In genomic region chr3:29880809-29881208, GRCh38 we compare ENCODE assay signal across 15 cellular contexts.
DNase-seq lines count a peak whose midpoint lies in the region; ATAC-seq, FAIRE-seq and TF ChIP-seq lines count a peak whose summit lies in the region.
"Had no signal": no experiment of that assay in that cellular context is flagged by ENCODE, and none has a peak within 500 bp of the region (broad histone marks: within the 10 kb centered on the region; RNA-seq: fewer than 3 reads in every experiment).

No MANE protein-coding gene starts in this region.

- H4K5ac ChIP-seq in H1 (ENCODE audit: insufficient read length, low read depth, low read length): no peak overlapping the region

- H2AFZ ChIP-seq in GM23338 (no peak overlapping the region), H1 (ENCODE audit: low read length) (no peak overlapping the region)

- no peak overlapping the region for H3K4me3 Mint-ChIP-seq in GM23338
- H3K4me3 Mint-ChIP-seq: CD4-positive, alpha-beta memory T cell had no signal

- no peaks in the 10 kb centered on the region for H3K36me3 ChIP-seq in GM23338 (ENCODE audit: insufficient read depth)
- H3K36me3 ChIP-seq in H1 (ENCODE audit: control insufficient read depth in 2 of 4, insufficient read depth in 4 of 4, low read length in 3 of 4): no peaks in the 10 kb centered on the region
- H3K36me3 ChIP-seq in esophagus squamous epithelium: no peaks in the 10 kb centered on the region
- H3K36me3 ChIP-seq: BE2C had no signal

- H2BK5ac ChIP-seq in H1 (ENCODE audit: low read depth, low read length): no peak overlapping the region

- H3K27me3 Mint-ChIP-seq in GM23338 (ENCODE audit: insufficient read depth, low read depth, poor library complexity): no peaks in the 10 kb centered on the region
- H3K27me3 Mint-ChIP-seq: CD4-positive, alpha-beta memory T cell had no signal

- H3K27me3 ChIP-seq in GM23338 (ENCODE audit: insufficient read depth): no peaks in the 10 kb centered on the region
- H3K27me3 ChIP-seq in H1 (replicated peaks in 1 of 4; ENCODE audit: control insufficient read depth in 3 of 4, extremely low read depth in 1 of 4, insufficient read depth in 3 of 4, low read length in 3 of 4): no peaks in the 10 kb centered on the region
- H3K27me3 ChIP-seq in esophagus squamous epithelium: no peaks in the 10 kb centered on the region
- H3K27me3 ChIP-seq: BE2C had no signal

- no peaks in the 10 kb centered on the region for H3K4me1 ChIP-seq in GM23338 (ENCODE audit: insufficient read depth)
- no peaks in the 10 kb centered on the region for H3K4me1 ChIP-seq in H1 (replicated peaks in 1 of 4; ENCODE audit: control insufficient read depth in 3 of 4, insufficient read depth in 4 of 4, low read length in 3 of 4)
- no peaks in the 10 kb centered on the region for H3K4me1 ChIP-seq in esophagus squamous epithelium
- H3K4me1 ChIP-seq: BE2C had no signal

- no peak for TF ChIP-seq EP300 in H1 (IDR thresholded peaks at IDR 0.05; ENCODE audit: borderline replicate concordance in 1 of 2, low read depth in 2 of 2, low read length in 2 of 2)

- peak; percentile 63 for DNase-seq in GM23338 (ENCODE audit: low spot score)
- no peak for DNase-seq in H1 (ENCODE audit: low read depth in 1 of 2, low spot score in 2 of 2)
- DNase-seq in iPS-NIHi7 (ENCODE audit: extremely low spot score): peak; percentile 28
- no peak for DNase-seq in OCI-M1 (lab: John Stamatoyannopoulos, UW)
- no peak for DNase-seq in SHP77 treated with DMSO at 0.1 percent for 48 hours (lab: John Stamatoyannopoulos, UW)
- DNase-seq in stimulated activated CD4-positive, alpha-beta T cell treated with anti-CD3 and anti-CD28 coated beads, Interleukin-15, amount 100 ng/mL, for 24 hours: no peak
- DNase-seq in esophagus squamous epithelium (lab: John Stamatoyannopoulos, UW): no peak
- DNase-seq: BE2C; CD4-positive, alpha-beta memory T cell; DMS79 treated with DMSO at 0.1 percent for 48 hours; GDM1; IMR-90 had no signal

- no peak overlapping the region for H2BK15ac ChIP-seq in H1 (ENCODE audit: low read length)

- H3K18ac ChIP-seq in H1 (ENCODE audit: extremely low read depth, low read length): no peak overlapping the region

- no peak overlapping the region for H3K9ac ChIP-seq in H1 (replicated peaks in 1 of 4; ENCODE audit: extremely low read depth in 1 of 4, low read depth in 3 of 4, low read length in 3 of 4)

- peak; percentile 24 to 26; a peak in 1 of 4 replicates for TF ChIP-seq RAD21 in H1 (IDR thresholded peaks at IDR 0.05 in 1 of 2, conservative IDR thresholded peaks at IDR 0.05 in 1 of 2; ENCODE audit: low read depth in 2 of 2, low read length in 2 of 2)

- H3K4ac ChIP-seq in H1 (replicated peaks; ENCODE audit: insufficient read length, low read depth, low read length): no peak overlapping the region

- no peak overlapping the region for H3K4me3 ChIP-seq in GM23338
- H3K4me3 ChIP-seq in H1 (ENCODE audit: extremely low read depth in 1 of 4, insufficient read depth in 2 of 4, low read depth in 3 of 4, low read length in 4 of 4): no peak overlapping the region
- no peak overlapping the region for H3K4me3 ChIP-seq in esophagus squamous epithelium

- no peaks in the 10 kb centered on the region for H3K23me2 ChIP-seq in H1 (ENCODE audit: low read depth, low read length)

- H2BK20ac ChIP-seq in H1 (ENCODE audit: low read length): no peak overlapping the region

- no peaks in the 10 kb centered on the region for H3K9me3 Mint-ChIP-seq in GM23338
- H3K9me3 Mint-ChIP-seq: CD4-positive, alpha-beta memory T cell had no signal

- no peak overlapping the region for H4K8ac ChIP-seq in H1 (ENCODE audit: extremely low read depth, insufficient read depth, low read length)

- no peak overlapping the region for H3K4me2 ChIP-seq in GM23338
- H3K4me2 ChIP-seq in H1 (ENCODE audit: insufficient read depth in 1 of 2, low read depth in 2 of 2, low read length in 2 of 2): no peak overlapping the region

- intact Hi-C loops in esophagus squamous epithelium (cut with DNase I): no loop called here

- no peak overlapping the region for H3K14ac ChIP-seq in H1 (ENCODE audit: insufficient read length)

- no peaks in the 10 kb centered on the region for H3F3A ChIP-seq in GM23338 (replicated peaks; ENCODE audit: low read depth)

- 57% methylated on average over 3 of the region's 3 CpGs; no CpG with 5 or more reads in 1 of the 2 experiments for WGBS in H1 (ENCODE audit: extremely low coverage in 1 of 2, insufficient coverage in 1 of 2, insufficient read length in 1 of 2, insufficient replicate concordance in 2 of 2, low coverage in 1 of 2, low lambda C conversion rate in 2 of 2, missing lambda C conversion rate in 1 of 2), 2 experiments
- 69% methylated on average over 3 of the region's 3 CpGs for WGBS in esophagus squamous epithelium, 2 donors

- peak; percentile 57; the same call in 2 of the 3 replicates for ATAC-seq in GM23338

- H3K36me3 Mint-ChIP-seq in GM23338 (ENCODE audit: low read depth): no peaks in the 10 kb centered on the region
- H3K36me3 Mint-ChIP-seq: CD4-positive, alpha-beta memory T cell had no signal

- POLR2A ChIA-PET in H1 (lab: Charles Lee; ENCODE audit: partially characterized antibody): no interaction called here

- FAIRE-seq in H1 (lab: Jason Lieb, UNC): no peak
- FAIRE-seq: A204.1, GM19239 had no signal

- no peaks in the 10 kb centered on the region for H4K20me1 ChIP-seq in GM23338 (replicated peaks; ENCODE audit: insufficient read depth)
- no peaks in the 10 kb centered on the region for H4K20me1 ChIP-seq in H1 (replicated peaks in 1 of 2; ENCODE audit: control insufficient read depth in 1 of 2, insufficient read depth in 2 of 2, low read length in 2 of 2)

- H3K9me2 ChIP-seq in GM23338 (ENCODE audit: insufficient read depth): no peaks in the 10 kb centered on the region; the same call in 1 of the 2 replicates

- H3K9me3 ChIP-seq in H1 (ENCODE audit: insufficient read depth in 2 of 2, low read depth in 1 of 2, low read length in 1 of 2) (no peaks in the 10 kb centered on the region; a peak in 1 of 4 replicates), esophagus squamous epithelium (no peaks in the 10 kb centered on the region)
- H3K9me3 ChIP-seq: BE2C had no signal

- no peak overlapping the region for H3K27ac ChIP-seq in GM23338 (ENCODE audit: low read depth)
- H3K27ac ChIP-seq in H1 (ENCODE audit: low read depth, low read length): no peak overlapping the region
- H3K27ac ChIP-seq in esophagus squamous epithelium: no peak overlapping the region
- H3K27ac ChIP-seq: C4-2B had no signal

- no peak overlapping the region for H3K56ac ChIP-seq in H1 (replicated peaks; ENCODE audit: insufficient read length, low read depth, low read length)

- no peak overlapping the region for H2AK5ac ChIP-seq in H1 (ENCODE audit: low read depth, low read length)

- H4K91ac ChIP-seq in H1 (replicated peaks; ENCODE audit: insufficient read length, low read length): no peak overlapping the region

- H2BK120ac ChIP-seq in H1 (replicated peaks; ENCODE audit: low read depth, low read length): no peak overlapping the region

- 0 out of 3 replicates have a peak, but pooled peaks cover 2% of the 10 kb centered on the region for H3K4me1 Mint-ChIP-seq in GM23338
- H3K4me1 Mint-ChIP-seq: CD4-positive, alpha-beta memory T cell had no signal

- CTCF ChIA-PET in H1 (lab: Charles Lee; ENCODE audit: partially characterized antibody): interaction anchor here (0.5 to 2.6 kb wide), 12 partner anchors 9 to 132 kb away, joined by 3 to 14 read pairs (median 4); no protein-coding TSS in a partner anchor

- H3K79me2 ChIP-seq in GM23338 (replicated peaks; ENCODE audit: insufficient read depth): no peaks in the 10 kb centered on the region
- H3K79me2 ChIP-seq in H1 (ENCODE audit: control insufficient read depth in 1 of 2, insufficient read depth in 2 of 2, low read length in 2 of 2): no peaks in the 10 kb centered on the region

- H3K27ac Mint-ChIP-seq in GM23338: no peak overlapping the region
- H3K27ac Mint-ChIP-seq: CD4-positive, alpha-beta memory T cell had no signal

- H3K23ac ChIP-seq in H1 (ENCODE audit: insufficient read length): no peak overlapping the region

- TF ChIP-seq POLR2A in H1 (IDR thresholded peaks at IDR 0.05; ENCODE audit: control extremely low read depth in 1 of 2, low read depth in 2 of 2, low read length in 2 of 2): no peak
- no peak for TF ChIP-seq POLR2A in esophagus squamous epithelium (IDR thresholded peaks at IDR 0.05)

- H3K79me1 ChIP-seq in H1 (ENCODE audit: low read depth, low read length): no peaks in the 10 kb centered on the region

- TF ChIP-seq CTCF in GM23338 (conservative IDR thresholded peaks at IDR 0.05; ENCODE audit: low read depth in 2 of 2) (peak; percentile 40 to 43), H1 (IDR thresholded peaks at IDR 0.05; ENCODE audit: control extremely low read depth in 1 of 3, insufficient read depth in 1 of 3, low read depth in 1 of 3, low read length in 3 of 3) (peak in 2 of 3 experiments; percentile 8 to 50; a peak in 2 of 4 replicates), esophagus squamous epithelium (IDR thresholded peaks at IDR 0.05) (no peak)

- no peak overlapping the region for H2BK12ac ChIP-seq in H1 (ENCODE audit: low read depth, low read length)

TF ChIP-seq in GM23338, 12 proteins besides CTCF, POLR2A, EP300 and RAD21 (continues in another document):
- TF ChIP-seq JUNB (IDR thresholded peaks at IDR 0.05; ENCODE audit: unreplicated experiment): no peak
- no peak for TF ChIP-seq STAT1 (IDR thresholded peaks at IDR 0.05; ENCODE audit: unreplicated experiment)
- no peak for TF ChIP-seq POLR2AphosphoS5 (IDR thresholded peaks at IDR 0.05; ENCODE audit: low read depth)
- TF ChIP-seq ZNF114 (CRISPR knock-in tag; IDR thresholded peaks at IDR 0.05): no peak
- no peak for TF ChIP-seq EZH2 (IDR thresholded peaks at IDR 0.05; ENCODE audit: low read depth, unreplicated experiment)
- TF ChIP-seq ZNF331 (CRISPR knock-in tag; IDR thresholded peaks at IDR 0.05; ENCODE audit: low read depth): no peak

TF ChIP-seq in H1, 55 proteins besides CTCF, POLR2A, EP300 and RAD21 (continues in another document):
- TF ChIP-seq CBX8 (IDR thresholded peaks at IDR 0.05; ENCODE audit: borderline replicate concordance, low read depth, low read length): no peak
- TF ChIP-seq ATF2 (IDR thresholded peaks at IDR 0.05; ENCODE audit: low read length): no peak
- TF ChIP-seq KDM4A (IDR thresholded peaks at IDR 0.05; ENCODE audit: low read depth, low read length, severe bottlenecking): no peak
- no peak for TF ChIP-seq SIX5 (IDR thresholded peaks at IDR 0.05; ENCODE audit: low read depth, low read length)
- no peak for TF ChIP-seq NRF1 (IDR thresholded peaks at IDR 0.05; ENCODE audit: low read depth, low read length)
- no peak for TF ChIP-seq HDAC6 (IDR thresholded peaks at IDR 0.05; ENCODE audit: low read depth, low read length)

Comparison
In these comparisons a context has a peak if more than half of its experiments do, and no peak if none do; other contexts are left out.
1. DNase-seq: peak in GM23338 (single experiment) and iPS-NIHi7 (single experiment); none in H1 (0 of 2), OCI-M1 (single experiment), SHP77 treated with DMSO at 0.1 percent for 48 hours (single experiment), stimulated activated CD4-positive, alpha-beta T cell treated with anti-CD3 and anti-CD28 coated beads, Interleukin-15, amount 100 ng/mL, for 24 hours (single experiment) and esophagus squamous epithelium (single experiment).
2. CTCF ChIP-seq: peak in GM23338 (2 of 2) and H1 (2 of 3); none in esophagus squamous epithelium (0 of 6).